ENCODE assay signal across 22 cellular contexts in the genomic region with DNA sequence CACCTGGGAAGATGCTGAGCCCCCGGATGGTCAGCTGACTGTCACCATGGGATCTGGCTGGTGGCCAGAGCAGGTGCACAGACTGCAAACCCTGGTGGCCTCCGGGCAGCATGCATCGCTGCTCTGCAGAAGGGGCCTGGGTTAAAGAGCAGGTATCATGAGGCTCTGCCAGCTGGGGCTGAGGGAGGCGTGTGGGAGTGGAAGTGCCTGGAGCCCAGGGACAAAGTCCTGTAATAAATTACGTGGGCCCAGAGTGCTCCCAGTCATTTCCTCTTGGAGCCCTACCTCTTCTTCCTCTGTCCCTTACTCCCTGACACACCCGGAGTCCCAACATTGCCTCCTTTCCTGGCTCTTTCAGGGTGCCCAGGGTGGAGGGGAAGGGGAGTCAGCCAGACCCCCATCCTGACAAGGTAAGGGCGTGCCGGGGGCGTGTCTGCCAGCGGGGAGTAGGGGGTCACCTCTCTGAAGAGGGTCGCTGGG. TPM values are rescaled to one million over a fixed set of nuclear protein-coding genes. Genes with fewer than 3 reads are reported as not detected.
DNase-seq lines count a peak whose midpoint lies in the region; ATAC-seq, FAIRE-seq and TF ChIP-seq lines count a peak whose summit lies in the region.
"Had no signal": no experiment of that assay in that cellular context is flagged by ENCODE, and none has a peak within 500 bp of the region (broad histone marks: within the 10 kb centered on the region; RNA-seq: fewer than 3 reads in every experiment).

TSS of gene MYO7B (plus strand) at position 262 of the 480 bp plus-strand sequence. CDS start 24,040 bp downstream, outside the sequence.

- ATAC-seq in Right ventricle myocardium superior (ENCODE audit: poor library complexity) (peak; percentile 39), PC-3 (0 out of 2 replicates have a peak, but pooled peaks have one; percentile 32), HepG2 (peak; percentile 70), GM18520 (IDR thresholded peaks at IDR 0.05; ENCODE audit: unreplicated experiment) (no peak)
- ATAC-seq: activated CD4-positive, alpha-beta T cell treated with anti-CD3 and anti-CD28 coated beads for 36 hours had no signal

- H2AFZ ChIP-seq in PC-3 (ENCODE audit: low read length) (no peak within 1 kb of the TSS), HepG2 (ENCODE audit: low read length) (no peak within 1 kb of the TSS)

- no peak for TF ChIP-seq RAD21 in HepG2 (CRISPR knock-in tag; IDR thresholded peaks at IDR 0.05)

- H3K4me1 ChIP-seq in right atrium auricular region (no peaks in the 10 kb centered on the region), PC-3 (ENCODE audit: insufficient read depth, low read length) (peaks cover 8% of the 10 kb centered on the region), HepG2 (ENCODE audit: insufficient read depth, low read length) (peaks cover 23% of the 10 kb centered on the region), prostate gland (replicated peaks) (no peaks in the 10 kb centered on the region)
- H3K4me1 ChIP-seq: esophagus squamous epithelium, SJCRH30, stomach, uterus had no signal

- POLR2A ChIA-PET in PC-3 (lab: Charles Lee; ENCODE audit: unreplicated experiment) (no interaction called here), HepG2 (lab: Yijun Ruan, JAX) (interaction anchor here (1.8 kb wide), 1 partner anchor 9 kb away, joined by 6 read pairs; the partner anchor contains the start of gene IWS1)

- no peak for FAIRE-seq in HepG2 (lab: Jason Lieb, UNC)
- FAIRE-seq: GM12892 had no signal

- CTCF ChIA-PET in PC-3 (lab: Charles Lee) (no interaction called here), HepG2 (lab: Yijun Ruan, JAX; ENCODE audit: low intra/inter-chr PET ratio, low total read pairs) (no interaction called here)

- peaks cover 6% of the 10 kb centered on the region; the same call in 1 of the 2 replicates for H3K9me2 ChIP-seq in PC-3 (replicated peaks; ENCODE audit: low read length)

- no TSS peak for BruUV-seq in PC-3 (replicated peaks; lab: Mats Ljungman, UMichigan)
- BruUV-seq in HepG2 (replicated peaks; lab: Mats Ljungman, UMichigan): no TSS peak

- intact Hi-C loops in Right ventricle myocardium superior (cut with DNase I): no loop called here
- intact Hi-C loops in PC-3 (cut with micrococcal nuclease): no loop called here
- intact Hi-C loops in HepG2 (cut with micrococcal nuclease; ENCODE audit: unreplicated experiment): loop anchor here (10.0 kb wide), 1 partner anchor 109 kb away; the partner anchor contains the start of gene GPR17
- intact Hi-C loops in prostate gland (cut with DNase I): no loop called here

- H3K4me2 ChIP-seq in PC-3 (ENCODE audit: low read length): no peak within 1 kb of the TSS
- 0 out of 2 replicates have a peak within 1 kb of the TSS, but pooled peaks have one; percentile 1 for H3K4me2 ChIP-seq in HepG2 (ENCODE audit: low read depth, low read length)

- H4K20me1 ChIP-seq in PC-3 (ENCODE audit: low read length) (no peaks in the 10 kb centered on the region), HepG2 (ENCODE audit: insufficient read depth, low read length) (no peaks in the 10 kb centered on the region)

- no peak for TF ChIP-seq CTCF in right atrium auricular region (IDR thresholded peaks at IDR 0.05)
- no peak for TF ChIP-seq CTCF in PC-3 (conservative IDR thresholded peaks at IDR 0.05; ENCODE audit: low read depth, low read length)
- no peak for TF ChIP-seq CTCF in HepG2 (CRISPR knock-in tag; IDR thresholded peaks at IDR 0.05)
- TF ChIP-seq CTCF in prostate gland (IDR thresholded peaks at IDR 0.05): no peak
- no peak for TF ChIP-seq CTCF in foreskin fibroblast (IDR thresholded peaks at IDR 0.05; ENCODE audit: low read depth, low read length)

- H3K4me3 ChIP-seq in right atrium auricular region: no peak within 1 kb of the TSS
- H3K4me3 ChIP-seq in PC-3 (ENCODE audit: low read length): no peak within 1 kb of the TSS
- no peak within 1 kb of the TSS for H3K4me3 ChIP-seq in HepG2 (replicated peaks in 1 of 3; ENCODE audit: insufficient read depth in 1 of 3, low read depth in 2 of 3, low read length in 3 of 3)
- no peak within 1 kb of the TSS for H3K4me3 ChIP-seq in prostate gland
- H3K4me3 ChIP-seq in foreskin fibroblast (ENCODE audit: low read depth in 1 of 2, low read length in 2 of 2): no peak within 1 kb of the TSS
- H3K4me3 ChIP-seq: coronary artery, esophagus squamous epithelium, SJCRH30, stomach, uterus had no signal

- 14% methylated on average over 11 of the region's 11 CpGs for WGBS in HepG2 (ENCODE audit: low lambda C conversion rate)
- 85% methylated on average over 11 of the region's 11 CpGs for WGBS in prostate gland

- in situ Hi-C loops in HepG2 (cut with HindIII; ENCODE audit: extremely low pct_ligation_motif_present, low pct_unique_long_range_greater_than_20kb): no loop called here

- no peaks in the 10 kb centered on the region for H3F3A ChIP-seq in PC-3 (ENCODE audit: low read length, unreplicated experiment)

- TF ChIP-seq POLR2A in HepG2 (IDR thresholded peaks at IDR 0.05; ENCODE audit: insufficient read depth in 1 of 2, low read depth in 2 of 2, low read length in 2 of 2): no peak
- TF ChIP-seq POLR2A in prostate gland (IDR thresholded peaks at IDR 0.05): no peak

- no peaks in the 10 kb centered on the region for H3K79me2 ChIP-seq in PC-3 (ENCODE audit: low read length)
- no peaks in the 10 kb centered on the region for H3K79me2 ChIP-seq in HepG2 (ENCODE audit: insufficient read depth, low read length)

- no peak within 1 kb of the TSS for H3K27ac ChIP-seq in right atrium auricular region
- no peak within 1 kb of the TSS for H3K27ac ChIP-seq in PC-3 (ENCODE audit: low read length)
- no peak within 1 kb of the TSS for H3K27ac ChIP-seq in HepG2 (ENCODE audit: extremely low read length, insufficient read depth, low read length)
- H3K27ac ChIP-seq in prostate gland: no peak within 1 kb of the TSS
- H3K27ac ChIP-seq: coronary artery, esophagus squamous epithelium, SJCRH30, stomach, uterus had no signal

- H3K27me3 ChIP-seq in right atrium auricular region (no peaks in the 10 kb centered on the region), PC-3 (ENCODE audit: low read length) (no peaks in the 10 kb centered on the region), HepG2 (ENCODE audit: control insufficient read depth in 1 of 2, insufficient read depth in 2 of 2, low read length in 2 of 2) (peaks cover 10 to 39% of the 10 kb centered on the region in 2 experiments; a peak in 4 of 5 replicates), prostate gland (replicated peaks; ENCODE audit: insufficient read depth) (no peaks in the 10 kb centered on the region)
- H3K27me3 ChIP-seq: uterus had no signal

- DNase-seq in Right ventricle myocardium superior: no peak
- no peak for DNase-seq in right atrium auricular region (ENCODE audit: low spot score)
- DNase-seq in PC-3: no peak
- no peak for DNase-seq in HepG2 (ENCODE audit: low spot score)
- no peak for DNase-seq in stimulated activated CD4-positive, alpha-beta T cell treated with anti-CD3 and anti-CD28 coated beads, Interleukin-12 subunit alpha, Interleukin-12 subunit beta, amount 100 ng/mL, for 4 hours
- DNase-seq in prostate gland (ENCODE audit: low spot score): no peak
- DNase-seq in foreskin fibroblast: no peak
- DNase-seq: activated CD4-positive, alpha-beta T cell treated with anti-CD3 and anti-CD28 coated beads for 36 hours; activated naive CD4-positive, alpha-beta T cell treated with anti-CD3 and anti-CD28 coated beads for 36 hours; CD8-positive, alpha-beta memory T cell; esophagus squamous epithelium; KBM-7; kidney glomerular epithelial cell; NCI-H1930; SJCRH30; stomach; T-helper 9 cell; uterus had no signal

- H3K36me3 ChIP-seq in right atrium auricular region (no peaks in the 10 kb centered on the region), PC-3 (ENCODE audit: low read depth, low read length) (no peaks in the 10 kb centered on the region), HepG2 (replicated peaks in 1 of 2; ENCODE audit: control insufficient read depth in 1 of 2, insufficient read depth in 2 of 2, low read length in 2 of 2) (no peaks in the 10 kb centered on the region), prostate gland (no peaks in the 10 kb centered on the region)
- H3K36me3 ChIP-seq: esophagus squamous epithelium, SJCRH30, stomach, uterus had no signal

- H3K9ac ChIP-seq in PC-3 (ENCODE audit: low read length): no peak within 1 kb of the TSS
- no peak within 1 kb of the TSS for H3K9ac ChIP-seq in HepG2 (ENCODE audit: insufficient read depth, low read depth, low read length)

- no peaks in the 10 kb centered on the region for H3K9me3 ChIP-seq in right atrium auricular region
- no peaks in the 10 kb centered on the region for H3K9me3 ChIP-seq in PC-3 (ENCODE audit: low read length)
- H3K9me3 ChIP-seq in HepG2 (ENCODE audit: low read length): no peaks in the 10 kb centered on the region
- H3K9me3 ChIP-seq in prostate gland: no peaks in the 10 kb centered on the region
- H3K9me3 ChIP-seq: esophagus squamous epithelium, SJCRH30, stomach, uterus had no signal

- TF ChIP-seq EP300 in HepG2 (IDR thresholded peaks at IDR 0.05; ENCODE audit: low read depth in 2 of 2, low read length in 2 of 2) (no peak), HepG2 (CRISPR knock-in tag; IDR thresholded peaks at IDR 0.05; ENCODE audit: borderline replicate concordance) (no peak)

RNA-seq across cellular contexts. Expression of gene MYO7B, which starts in this region (rescaled TPM):
- total RNA-seq in Right ventricle myocardium superior: 0.32 TPM
- under 1 TPM; 0.52 to 0.67 TPM for total RNA-seq in right atrium auricular region
- total RNA-seq in PC-3 (2014; rRNA removed): 28.0 and 37.8 TPM in 2 replicates
- total RNA-seq in HepG2 (2016; rRNA removed; fragmentation: Illumina TruSeq; extraction: Trizol): not detected in 2 replicates
- not detected in 2 replicates for total RNA-seq in HepG2 (2016; cell fraction: cytosol; rRNA removed; fragmentation: Illumina TruSeq; extraction: Trizol; ENCODE audit: low read depth)
- total RNA-seq in HepG2 (2016; cell fraction: insoluble cytoplasmic fraction; rRNA removed; fragmentation: Illumina TruSeq; extraction: Trizol): not detected in 2 replicates
- total RNA-seq in HepG2 (2016; cell fraction: membrane; rRNA removed; fragmentation: Illumina TruSeq; extraction: Trizol): not detected in 2 replicates
- total RNA-seq in HepG2 (2016; cell fraction: nucleus; rRNA removed; fragmentation: Illumina TruSeq; extraction: Trizol): not detected in 2 replicates
- polyA plus RNA-seq in HepG2 (2011; rRNA removed): 0.03 TPM in 1 of 2 replicates, not detected in the other
- polyA plus RNA-seq in HepG2 (2011; cell fraction: cytosol; rRNA removed): 0.01 TPM in 1 of 2 replicates, not detected in the other
- 0.11 and 0.12 TPM in 2 replicates for polyA plus RNA-seq in HepG2 (2011; cell fraction: nucleus; rRNA removed)
- polyA plus RNA-seq in HepG2 (2012): not detected in 2 replicates
- not detected in 2 replicates for polyA plus RNA-seq in HepG2 (2016; cell fraction: cytosol; fragmentation: Illumina TruSeq; extraction: Trizol; ENCODE audit: low read depth)
- polyA plus RNA-seq in HepG2 (2016; cell fraction: insoluble cytoplasmic fraction; fragmentation: Illumina TruSeq; extraction: Trizol; ENCODE audit: low read depth): not detected in 2 replicates
- not detected in 2 replicates for polyA plus RNA-seq in HepG2 (2016; cell fraction: membrane; fragmentation: Illumina TruSeq; extraction: Trizol; ENCODE audit: low read depth)
- not detected in 2 replicates for polyA plus RNA-seq in HepG2 (2016; cell fraction: nucleus; fragmentation: Illumina TruSeq; extraction: Trizol; ENCODE audit: insufficient read depth, low read depth)
- polyA minus RNA-seq in HepG2 (2011; rRNA and poly(A)+ RNA removed; ENCODE audit: low replicate concordance): 0.02 TPM in 1 of 2 replicates, not detected in the other
- polyA minus RNA-seq in HepG2 (2011; cell fraction: cytosol; rRNA and poly(A)+ RNA removed): not detected in 2 replicates
- not detected in 2 replicates for polyA minus RNA-seq in HepG2 (2011; cell fraction: nucleus; rRNA and poly(A)+ RNA removed)
- total RNA-seq in prostate gland: 1 to 10 TPM in 1 of 2 donors, not detected in 1; 1.4 TPM
- total RNA-seq: CD8-positive, alpha-beta memory T cell; G401 had no signal
- polyA plus RNA-seq: CD8-positive, alpha-beta memory T cell had no signal

Comparison
In these comparisons a context has a peak if more than half of its experiments do, and no peak if none do; other contexts are left out.
1. RNA of gene MYO7B (total RNA-seq): 28.0 to 37.8 TPM in PC-3; 1.4 TPM in prostate gland, 0.52 to 0.67 TPM in right atrium auricular region, 0.32 TPM in Right ventricle myocardium superior (single experiment) and not detected in HepG2; every median in the first group is over 10 times any median in the second.
2. Peak in ATAC-seq in Right ventricle myocardium superior; RNA of the gene not detected or under 1 TPM.
3. Peak in ATAC-seq and H3K4me2 ChIP-seq in HepG2; RNA of the gene not detected or under 1 TPM.